Comparison of ENCODE assay signal across 26 cellular contexts in the genomic region with DNA sequence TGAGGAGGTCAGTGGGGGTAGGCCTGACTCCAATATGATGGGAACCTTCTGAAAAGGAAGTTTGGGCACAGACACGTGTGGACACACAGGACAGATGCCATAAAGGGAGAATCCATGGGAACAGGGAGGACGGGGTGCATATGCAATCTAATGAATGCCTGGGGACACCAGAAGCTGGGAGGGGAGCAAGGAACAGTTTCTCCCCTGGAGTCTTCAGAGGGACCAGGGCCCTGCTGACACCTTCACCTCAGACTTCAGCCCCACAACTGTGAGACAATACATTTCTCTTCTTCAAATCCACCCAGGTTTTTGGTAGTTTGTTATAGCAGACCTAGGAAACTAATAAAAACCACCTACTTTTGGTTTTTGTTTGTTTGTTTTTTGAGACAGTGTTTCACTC. TPM values are rescaled to one million over a fixed set of nuclear protein-coding genes. Genes with fewer than 3 reads are reported as not detected.
DNase-seq lines count a peak whose midpoint lies in the region; ATAC-seq, FAIRE-seq and TF ChIP-seq lines count a peak whose summit lies in the region.
"Had no signal": no experiment of that assay in that cellular context is flagged by ENCODE, and none has a peak within 500 bp of the region (broad histone marks: within the 10 kb centered on the region; RNA-seq: fewer than 3 reads in every experiment).

No MANE protein-coding gene starts in this region.

- H4K20me1 ChIP-seq in K562 (replicated peaks; ENCODE audit: control insufficient read depth, insufficient read depth, low read length) = no peaks in the 10 kb centered on the region

- FAIRE-seq in GM12892 (lab: Jason Lieb, UNC) (peak; percentile 5), K562 (lab: Jason Lieb, UNC) (no peak)
- FAIRE-seq: kidney had no signal

- H3K36me3 ChIP-seq in K562 (ENCODE audit: control insufficient read depth, insufficient read depth, low read length) = no peaks in the 10 kb centered on the region
- H3K36me3 ChIP-seq: neutrophil, prostate gland, right lobe of liver, tibial artery, vagina had no signal

- TF ChIP-seq POLR2A in GM12892 (IDR thresholded peaks at IDR 0.05; ENCODE audit: low read depth, low read length) (no peak), K562 (conservative IDR thresholded peaks at IDR 0.05) (no peak)

- intact Hi-C loops in K562 (cut with micrococcal nuclease) = no loop called here

- POLR2A ChIA-PET in K562 (lab: Yijun Ruan, JAX) = no interaction called here

- no peak overlapping the region for H3K9ac ChIP-seq in K562 (ENCODE audit: insufficient read depth in 1 of 2, low read depth in 2 of 2, low read length in 2 of 2)

- no TSS peak for BruUV-seq in K562 (replicated peaks; lab: Mats Ljungman, UMichigan)

- H3K9me3 Mint-ChIP-seq in activated CD8-positive, alpha-beta memory T cell treated with anti-CD3 and anti-CD28 coated beads, Interleukin-2, amount 10 ng/mL, durations not matched to agents 7 days and 5 days (ENCODE audit: low read depth) = no peaks in the 10 kb centered on the region
- H3K9me3 Mint-ChIP-seq in stimulated activated effector memory CD8-positive, alpha-beta T cell treated with anti-CD3 and anti-CD28 coated beads, Interleukin-12 subunit alpha, Interleukin-12 subunit beta, amount 100 ng/mL, for 72 hours = no peaks in the 10 kb centered on the region
- H3K9me3 Mint-ChIP-seq: mesothelial cell of epicardium, WTC11 had no signal

- in situ Hi-C loops in K562 (cut with MboI) = no loop called here

- H3K36me3 Mint-ChIP-seq in activated CD8-positive, alpha-beta memory T cell treated with anti-CD3 and anti-CD28 coated beads, Interleukin-2, amount 10 ng/mL, durations not matched to agents 7 days and 5 days = peaks cover 2% of the 10 kb centered on the region
- peaks cover 8% of the 10 kb centered on the region for H3K36me3 Mint-ChIP-seq in stimulated activated effector memory CD8-positive, alpha-beta T cell treated with anti-CD3 and anti-CD28 coated beads, Interleukin-12 subunit alpha, Interleukin-12 subunit beta, amount 100 ng/mL, for 72 hours
- H3K36me3 Mint-ChIP-seq: mesothelial cell of epicardium, WTC11 had no signal

- no peak for TF ChIP-seq RAD21 in K562 (CRISPR knock-in tag; conservative IDR thresholded peaks at IDR 0.05 in 1 of 2, IDR thresholded peaks at IDR 0.05 in 1 of 2)

- peaks cover 0 to 3% of the 10 kb centered on the region in 2 experiments; a peak in 2 of 5 replicates for H3K4me1 ChIP-seq in K562 (replicated peaks in 1 of 2; ENCODE audit: control insufficient read depth in 2 of 2, insufficient read depth in 2 of 2, low read length in 2 of 2)
- H3K4me1 ChIP-seq: prostate gland, vagina had no signal

- peaks cover 39% of the 10 kb centered on the region for H3K4me1 Mint-ChIP-seq in activated CD8-positive, alpha-beta memory T cell treated with anti-CD3 and anti-CD28 coated beads, Interleukin-2, amount 10 ng/mL, durations not matched to agents 7 days and 5 days
- H3K4me1 Mint-ChIP-seq in stimulated activated effector memory CD8-positive, alpha-beta T cell treated with anti-CD3 and anti-CD28 coated beads, Interleukin-12 subunit alpha, Interleukin-12 subunit beta, amount 100 ng/mL, for 72 hours = peaks cover 25% of the 10 kb centered on the region
- H3K4me1 Mint-ChIP-seq: WTC11 had no signal

- no peaks in the 10 kb centered on the region for H3K79me2 ChIP-seq in K562 (ENCODE audit: control insufficient read depth, insufficient read depth, low read length)

- peak overlapping the region; percentile 52 for H3K27ac Mint-ChIP-seq in activated CD8-positive, alpha-beta memory T cell treated with anti-CD3 and anti-CD28 coated beads, Interleukin-2, amount 10 ng/mL, durations not matched to agents 7 days and 5 days
- H3K27ac Mint-ChIP-seq in stimulated activated effector memory CD8-positive, alpha-beta T cell treated with anti-CD3 and anti-CD28 coated beads, Interleukin-12 subunit alpha, Interleukin-12 subunit beta, amount 100 ng/mL, for 72 hours = peak overlapping the region; percentile 32
- H3K27ac Mint-ChIP-seq: B cell, mesothelial cell of epicardium, WTC11 had no signal

- 34% methylated on average over 2 of the region's 2 CpGs for WGBS in K562 (ENCODE audit: insufficient coverage, low coverage, missing lambda C conversion rate)

- no peak for DNase-seq in activated CD8-positive, alpha-beta memory T cell treated with anti-CD3 and anti-CD28 coated beads, Interleukin-2, amount 10 ng/mL, durations not matched to agents 7 days and 5 days
- no peak for DNase-seq in activated CD8-positive, alpha-beta memory T cell treated with anti-CD3 and anti-CD28 coated beads, Interleukin-2, amount 50 U/mL, for 4 hours
- DNase-seq in GM12892 (ENCODE audit: insufficient read length) (no peak), K562 (ENCODE audit: extremely low read depth in 1 of 4, low spot score in 3 of 4) (no peak)
- DNase-seq in stimulated activated effector memory CD8-positive, alpha-beta T cell treated with anti-CD3 and anti-CD28 coated beads, Interleukin-12 subunit alpha, Interleukin-12 subunit beta, amount 100 ng/mL, for 72 hours (ENCODE audit: low spot score in 2 of 2) = no peak
- DNase-seq: activated gamma-delta T cell treated with Interleukin-2 at 50 U/mL for 16 hours; caudate nucleus; KG1; kidney; NCI-H1092 treated with DMSO at 0.1 percent for 48 hours; NCI-H1694 treated with DMSO at 0.1 percent for 48 hours; NCI-H446 treated with DMSO at 0.1 percent for 48 hours; NCI-H774; right lobe of liver; stimulated activated CD4-positive, alpha-beta T cell treated with anti-CD3 and anti-CD28 coated beads, Interleukin-12 subunit alpha, Interleukin-12 subunit beta, amount 100 ng/mL, for 4 hours; stimulated activated CD4-positive, alpha-beta T cell treated with anti-CD3 and anti-CD28 coated beads, Interleukin-2, amount 100 ng/mL, for 48 hours; tibial artery had no signal

- no peaks in the 10 kb centered on the region for H3K9me1 ChIP-seq in K562 (ENCODE audit: control insufficient read depth, insufficient read depth, low read length)

- H3K27ac ChIP-seq in K562 (ENCODE audit: extremely low read depth, low read depth, low read length) = no peak overlapping the region
- H3K27ac ChIP-seq: neutrophil, prostate gland, right lobe of liver, vagina had no signal

- H3K9me3 ChIP-seq in K562 (replicated peaks; ENCODE audit: control insufficient read depth, insufficient read depth, low read depth, low read length) = no peaks in the 10 kb centered on the region
- H3K9me3 ChIP-seq: neutrophil, prostate gland, right lobe of liver, tibial artery, vagina had no signal

- no peak overlapping the region for H3K4me3 ChIP-seq in K562
- H3K4me3 ChIP-seq: prostate gland, right lobe of liver, tibial artery, vagina had no signal

- H3K27me3 Mint-ChIP-seq in activated CD8-positive, alpha-beta memory T cell treated with anti-CD3 and anti-CD28 coated beads, Interleukin-2, amount 10 ng/mL, durations not matched to agents 7 days and 5 days = no peaks in the 10 kb centered on the region
- H3K27me3 Mint-ChIP-seq: B cell had no signal

- no peak for TF ChIP-seq CTCF in K562 (IDR thresholded peaks at IDR 0.05 in 2 of 3, conservative IDR thresholded peaks at IDR 0.05 in 1 of 3; ENCODE audit: insufficient read depth in 2 of 3, low read depth in 1 of 3, low read length in 3 of 3)

- CTCF ChIA-PET in activated CD8-positive, alpha-beta memory T cell treated with anti-CD3 and anti-CD28 coated beads, Interleukin-2, amount 10 ng/mL, durations not matched to agents 7 days and 5 days (lab: Charles Lee) = interaction anchor here (0.9 kb wide), 1 partner anchor 58 kb away, joined by 3 read pairs; no protein-coding TSS in a partner anchor
- CTCF ChIA-PET in K562 (lab: Yijun Ruan, JAX; ENCODE audit: low intra/inter-chr PET ratio) = no interaction called here

- ATAC-seq in activated CD8-positive, alpha-beta memory T cell treated with anti-CD3 and anti-CD28 coated beads, Interleukin-2, amount 10 ng/mL, durations not matched to agents 7 days and 5 days = no peak
- ATAC-seq in K562 (no peak), HG03469 (IDR thresholded peaks at IDR 0.05; ENCODE audit: unreplicated experiment) (no peak), HG02588 (IDR thresholded peaks at IDR 0.05; ENCODE audit: unreplicated experiment) (no peak), HG03378 (IDR thresholded peaks at IDR 0.05; ENCODE audit: unreplicated experiment) (no peak)
- no peak for ATAC-seq in stimulated activated effector memory CD8-positive, alpha-beta T cell treated with anti-CD3 and anti-CD28 coated beads, Interleukin-12 subunit alpha, Interleukin-12 subunit beta, amount 100 ng/mL, for 72 hours
- ATAC-seq: right lobe of liver, WTC11 had no signal

- H3K27me3 ChIP-seq in K562 (ENCODE audit: control insufficient read depth in 2 of 2, insufficient read depth in 2 of 2, low read length in 2 of 2) = no peaks in the 10 kb centered on the region
- H3K27me3 ChIP-seq: neutrophil, right lobe of liver, tibial artery, vagina had no signal

- H3K4me3 Mint-ChIP-seq in activated CD8-positive, alpha-beta memory T cell treated with anti-CD3 and anti-CD28 coated beads, Interleukin-2, amount 10 ng/mL, durations not matched to agents 7 days and 5 days = no peak overlapping the region
- H3K4me3 Mint-ChIP-seq in stimulated activated effector memory CD8-positive, alpha-beta T cell treated with anti-CD3 and anti-CD28 coated beads, Interleukin-12 subunit alpha, Interleukin-12 subunit beta, amount 100 ng/mL, for 72 hours = no peak overlapping the region
- H3K4me3 Mint-ChIP-seq: B cell, mesothelial cell of epicardium, WTC11 had no signal

- no peak for TF ChIP-seq EP300 in K562 (IDR thresholded peaks at IDR 0.05; ENCODE audit: low read length)

- peak overlapping the region; percentile 11; the same call in 1 of the 2 replicates for H2AFZ ChIP-seq in K562 (ENCODE audit: low read depth, low read length)

- no peak overlapping the region for H3K4me2 ChIP-seq in K562 (ENCODE audit: insufficient read depth, low read length)

RNA-seq across cellular contexts. Expression of a gene that starts 35.2 kb away (rescaled TPM):
- 10 to 100 TPM; 56.2 to 75.7 TPM for total RNA-seq in activated CD8-positive, alpha-beta memory T cell treated with anti-CD3 and anti-CD28 coated beads, Interleukin-2, amount 10 ng/mL, durations not matched to agents 7 days and 5 days
- 19.6 TPM for polyA plus RNA-seq in GM12892 (2012; ENCODE audit: missing spikeins)
- 77.3 and 128 TPM in 2 replicates for total RNA-seq in K562 (2011; cell fraction: chromatin; rRNA removed; ENCODE audit: low replicate concordance)
- 38.0 and 40.8 TPM in 2 replicates for total RNA-seq in K562 (2011; cell fraction: nucleolus; rRNA removed)
- total RNA-seq in K562 (2011; cell fraction: nucleoplasm; rRNA removed) = 61.1 and 81.7 TPM in 2 replicates
- total RNA-seq in K562 (2014; rRNA removed) (19.7 and 20.1 TPM in 2 replicates), K562 (2014; rRNA removed; fragmentation: Illumina TruSeq; extraction: Trizol) (29.6 and 39.5 TPM in 2 replicates), K562 (2015; rRNA removed; fragmentation: Illumina TruSeq; extraction: Trizol) (33.3 and 33.9 TPM in 2 replicates), K562 (2021) (24.9 and 27.8 TPM in 2 replicates)
- polyA plus RNA-seq in K562 (2011; rRNA removed) (31.9 and 34.5 TPM in 2 replicates), K562 (2014; fragmentation: Illumina TruSeq; extraction: Trizol) (27.3 and 27.6 TPM in 2 replicates), K562 (2014; fragmentation: Nextera tagmentation; extraction: Ambion mirVana) (1 to 10 TPM; 5.8 to 6.1 TPM), K562 (2014; rRNA removed) (19.1 and 21.2 TPM in 2 replicates)
- 24.3 and 28.5 TPM in 2 replicates for polyA plus RNA-seq in K562 (2011; cell fraction: cytosol; rRNA removed)
- 31.9 and 33.0 TPM in 2 replicates for polyA plus RNA-seq in K562 (2011; cell fraction: nucleus; rRNA removed)
- polyA plus RNA-seq in K562 (2012) = 17.8 and 31.5 TPM in 2 replicates
- 48.7 and 54.3 TPM in 2 replicates for polyA minus RNA-seq in K562 (2011; rRNA and poly(A)+ RNA removed)
- polyA minus RNA-seq in K562 (2011; cell fraction: cytosol; rRNA and poly(A)+ RNA removed) = 16.9 and 22.4 TPM in 2 replicates
- 17.0 and 35.5 TPM in 2 replicates for polyA minus RNA-seq in K562 (2011; cell fraction: nucleus; rRNA and poly(A)+ RNA removed)

RNA-seq across cellular contexts. Expression of a gene that starts 43.1 kb away (rescaled TPM):
- 10 to 100 TPM; 45.2 to 45.3 TPM for total RNA-seq in activated CD8-positive, alpha-beta memory T cell treated with anti-CD3 and anti-CD28 coated beads, Interleukin-2, amount 10 ng/mL, durations not matched to agents 7 days and 5 days
- polyA plus RNA-seq in GM12892 (2012; ENCODE audit: missing spikeins) = 23.6 TPM
- total RNA-seq in K562 (2011; cell fraction: chromatin; rRNA removed; ENCODE audit: low replicate concordance) = 46.3 and 139 TPM in 2 replicates
- total RNA-seq in K562 (2011; cell fraction: nucleolus; rRNA removed) = 22.3 and 27.9 TPM in 2 replicates
- 46.5 and 73.4 TPM in 2 replicates for total RNA-seq in K562 (2011; cell fraction: nucleoplasm; rRNA removed)
- 25.3 and 27.7 TPM in 2 replicates for total RNA-seq in K562 (2014; rRNA removed)
- 41.1 and 50.2 TPM in 2 replicates for total RNA-seq in K562 (2014; rRNA removed; fragmentation: Illumina TruSeq; extraction: Trizol)
- total RNA-seq in K562 (2015; rRNA removed; fragmentation: Illumina TruSeq; extraction: Trizol) = 32.5 and 36.5 TPM in 2 replicates
- total RNA-seq in K562 (2021) = 34.1 and 36.0 TPM in 2 replicates
- 28.9 and 32.0 TPM in 2 replicates for polyA plus RNA-seq in K562 (2011; rRNA removed)
- 15.4 and 21.2 TPM in 2 replicates for polyA plus RNA-seq in K562 (2011; cell fraction: cytosol; rRNA removed)
- 40.8 and 51.1 TPM in 2 replicates for polyA plus RNA-seq in K562 (2011; cell fraction: nucleus; rRNA removed)
- 21.2 and 36.6 TPM in 2 replicates for polyA plus RNA-seq in K562 (2012)
- 41.3 and 50.9 TPM in 2 replicates for polyA plus RNA-seq in K562 (2014; fragmentation: Illumina TruSeq; extraction: Trizol)
- polyA plus RNA-seq in K562 (2014; fragmentation: Nextera tagmentation; extraction: Ambion mirVana) = 10 to 100 TPM; 14.8 to 20.7 TPM
- 34.8 and 37.9 TPM in 2 replicates for polyA plus RNA-seq in K562 (2014; rRNA removed)
- 27.6 and 29.6 TPM in 2 replicates for polyA minus RNA-seq in K562 (2011; rRNA and poly(A)+ RNA removed)
- 13.9 and 15.6 TPM in 2 replicates for polyA minus RNA-seq in K562 (2011; cell fraction: cytosol; rRNA and poly(A)+ RNA removed)
- 15.1 and 30.9 TPM in 2 replicates for polyA minus RNA-seq in K562 (2011; cell fraction: nucleus; rRNA and poly(A)+ RNA removed)
